ENCODE assay signal across 1 cellular context in genomic region chr16:88759245-88759975, GRCh38.
A peak's percentile ranks its signal among the peaks of the same experiment; 100 is the strongest.
TF ChIP-seq lines count a peak whose summit lies in the region.

No MANE protein-coding gene starts in this region.

TF ChIP-seq in HepG2, 621 proteins besides CTCF, POLR2A, EP300 and RAD21 (continued from another document and continues in another):
- TF ChIP-seq ZNF770 (CRISPR knock-in tag; IDR thresholded peaks at IDR 0.05), result 0 out of 2 replicates have a peak, but pooled peaks have one; percentile 23
- TF ChIP-seq TSC22D2 (CRISPR knock-in tag; IDR thresholded peaks at IDR 0.05; ENCODE audit: borderline replicate concordance), result no peak
- no peak for TF ChIP-seq E2F1 (CRISPR knock-in tag; IDR thresholded peaks at IDR 0.05)
- TF ChIP-seq ZSCAN22 (CRISPR knock-in tag; IDR thresholded peaks at IDR 0.05), result no peak
- peak; percentile 99 for TF ChIP-seq KDM3A (CRISPR knock-in tag; IDR thresholded peaks at IDR 0.05; ENCODE audit: low read depth)
- no peak for TF ChIP-seq ARID2 (CRISPR knock-in tag; IDR thresholded peaks at IDR 0.05; ENCODE audit: borderline replicate concordance)
- TF ChIP-seq ZNF883 (CRISPR knock-in tag; IDR thresholded peaks at IDR 0.05; ENCODE audit: not compliant biosample characterization), result no peak
- TF ChIP-seq CBX5 (CRISPR knock-in tag; IDR thresholded peaks at IDR 0.05; ENCODE audit: borderline replicate concordance), result peak; percentile 71; the same call in 1 of the 2 replicates
- peak; percentile 65; the same call in 1 of the 2 replicates for TF ChIP-seq MEF2D (CRISPR knock-in tag; IDR thresholded peaks at IDR 0.05)
- TF ChIP-seq ZNF576 (CRISPR knock-in tag; IDR thresholded peaks at IDR 0.05), result no peak
- peak; percentile 86 for TF ChIP-seq FOXP4 (CRISPR knock-in tag; IDR thresholded peaks at IDR 0.05)
- no peak for TF ChIP-seq TRIM22 (IDR thresholded peaks at IDR 0.05)
- no peak for TF ChIP-seq ZNF597 (CRISPR knock-in tag; IDR thresholded peaks at IDR 0.05)
- TF ChIP-seq MNT (IDR thresholded peaks at IDR 0.05), result peak; percentile 41; the same call in 1 of the 2 replicates
- TF ChIP-seq REL (CRISPR knock-in tag; conservative IDR thresholded peaks at IDR 0.05), result no peak
- TF ChIP-seq POGZ (CRISPR knock-in tag; IDR thresholded peaks at IDR 0.05), result no peak
- TF ChIP-seq EZH2 (conservative IDR thresholded peaks at IDR 0.05; ENCODE audit: low read depth, low read length), result no peak
- TF ChIP-seq ZNF30 (CRISPR knock-in tag; IDR thresholded peaks at IDR 0.05), result no peak
- no peak for TF ChIP-seq TRAFD1 (CRISPR knock-in tag; IDR thresholded peaks at IDR 0.05; ENCODE audit: borderline replicate concordance)
- peak; percentile 58 for TF ChIP-seq GABPB1 (CRISPR knock-in tag; IDR thresholded peaks at IDR 0.05)
- peak; percentile 65 for TF ChIP-seq TFDP2 (CRISPR knock-in tag; IDR thresholded peaks at IDR 0.05)
- TF ChIP-seq ZSCAN25 (CRISPR knock-in tag; IDR thresholded peaks at IDR 0.05), result peak; percentile 81
- TF ChIP-seq MTERF4 (CRISPR knock-in tag; IDR thresholded peaks at IDR 0.05), result no peak
- no peak for TF ChIP-seq TERF1 (CRISPR knock-in tag; IDR thresholded peaks at IDR 0.05)
- TF ChIP-seq ZNF446 (CRISPR knock-in tag; IDR thresholded peaks at IDR 0.05), result no peak
- peak; percentile 75; the same call in 1 of the 2 replicates for TF ChIP-seq SMAD3 (CRISPR knock-in tag; IDR thresholded peaks at IDR 0.05)
- TF ChIP-seq ZNF878 (CRISPR knock-in tag; IDR thresholded peaks at IDR 0.05), result 0 out of 2 replicates have a peak, but pooled peaks have one; percentile 27
- TF ChIP-seq ZNF207 (IDR thresholded peaks at IDR 0.05; ENCODE audit: borderline replicate concordance), result no peak
- peak; percentile 52; the same call in 1 of the 2 replicates for TF ChIP-seq HOXA5 (CRISPR knock-in tag; IDR thresholded peaks at IDR 0.05)
- no peak for TF ChIP-seq ZNF646 (CRISPR knock-in tag; IDR thresholded peaks at IDR 0.05)
- no peak for TF ChIP-seq ADNP (CRISPR knock-in tag; IDR thresholded peaks at IDR 0.05)
- TF ChIP-seq IRF1 (CRISPR knock-in tag; IDR thresholded peaks at IDR 0.05; ENCODE audit: low read depth), result 0 out of 2 replicates have a peak, but pooled peaks have one; percentile 30
- TF ChIP-seq ZNF589 (CRISPR knock-in tag; conservative IDR thresholded peaks at IDR 0.05), result no peak
- TF ChIP-seq ZNF17 (CRISPR knock-in tag; IDR thresholded peaks at IDR 0.05), result no peak
